ENCODE assay signal across 21 cellular contexts in the genomic region with DNA sequence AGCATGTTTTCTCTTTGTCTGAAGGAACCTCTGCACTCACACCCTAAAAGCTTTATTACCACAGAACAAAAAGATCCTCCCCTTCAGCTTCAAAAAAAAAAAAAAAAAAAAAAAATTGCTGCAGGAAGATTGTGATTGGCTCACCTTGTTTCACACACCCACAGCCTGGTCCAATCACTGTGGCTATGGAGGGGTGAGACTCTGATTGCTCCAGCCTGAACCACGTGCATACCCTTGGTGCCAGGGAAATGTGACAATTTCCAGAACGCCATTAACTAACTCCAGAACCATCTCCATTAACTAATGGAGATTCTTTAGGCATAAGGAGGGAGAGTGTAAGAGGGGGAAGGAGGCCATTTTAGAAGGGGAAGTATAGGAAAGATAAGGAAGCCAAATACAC.
"Had no signal": no experiment of that assay in that cellular context is flagged by ENCODE, and none has a peak within 500 bp of the region (broad histone marks: within the 10 kb centered on the region; RNA-seq: fewer than 3 reads in every experiment).

No MANE protein-coding gene starts in this region.

- DNase-seq: activated CD4-positive, alpha-beta T cell treated with anti-CD3 and anti-CD28 coated beads for 48 hours; activated CD4-positive, alpha-beta T cell treated with anti-CD3 and anti-CD28 coated beads, Interleukin-2, amount 50 U/mL, for 48 hours; activated CD8-positive, alpha-beta memory T cell treated with anti-CD3 and anti-CD28 coated beads for 24 hours; activated CD8-positive, alpha-beta memory T cell treated with anti-CD3 and anti-CD28 coated beads, Interleukin-2, amount 50 U/mL, for 48 hours; activated gamma-delta T cell treated with Interleukin-2 at 50 U/mL for 16 hours; activated naive CD4-positive, alpha-beta T cell treated with anti-CD3 and anti-CD28 coated beads, Interleukin-2, amount 50 U/mL, for 16 hours; activated T-cell treated with anti-CD3 and anti-CD28 coated beads, Interleukin-2, amount 50 U/mL, for 4 hours; amniotic stem cell; brain microvascular endothelial cell; caudate nucleus; cortex of kidney; hippocampal formation; left ventricle myocardium inferior; mesendoderm; natural killer cell; posterior cingulate gyrus; right cardiac atrium; stimulated activated CD4-positive, alpha-beta T cell treated with anti-CD3 and anti-CD28 coated beads, Interleukin-15, amount 100 ng/mL, for 24 hours; stimulated activated CD4-positive, alpha-beta T cell treated with anti-CD3 and anti-CD28 coated beads, Interleukin-2, amount 100 ng/mL, for 24 hours; stimulated activated naive B cell treated with anti-CD40 and anti-IgM and Interleukin-4, amounts not matched to agents 10 μg/mL and 1 μg/mL and 100 μg/mL, for 72 hours; T-helper 9 cell had no signal
